In the genomic region with DNA sequence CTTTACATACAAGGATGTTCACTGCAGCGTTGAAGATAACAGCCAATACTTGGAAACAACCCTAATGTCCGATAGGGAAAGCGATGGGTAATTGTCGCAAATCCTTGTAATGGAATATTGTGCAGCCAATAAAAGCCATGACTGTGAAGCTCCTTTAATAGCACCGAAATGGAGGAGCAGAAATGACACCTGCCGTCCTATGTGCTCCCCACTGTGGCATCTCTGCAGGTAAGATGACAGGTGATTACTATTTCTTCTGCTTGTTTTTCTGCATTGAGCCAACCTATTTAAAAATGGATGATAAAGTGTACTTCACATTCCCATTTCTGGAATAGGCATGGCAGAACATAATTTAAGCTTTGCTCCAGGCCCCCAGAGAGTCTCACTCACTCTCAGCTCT, we compare ENCODE assay signal across 35 cellular contexts.
"Had no signal": no experiment of that assay in that cellular context is flagged by ENCODE, and none has a peak within 500 bp of the region (broad histone marks: within the 10 kb centered on the region; RNA-seq: fewer than 3 reads in every experiment).

No MANE protein-coding gene starts in this region.

- ATAC-seq: activated CD4-positive, alpha-beta T cell treated with anti-CD3 and anti-CD28 coated beads for 36 hours; activated CD4-positive, CD25-positive, alpha-beta regulatory T cell treated with anti-CD3 and anti-CD28 coated beads, Interleukin-2, amount 50 U/mL, for 24 hours; activated naive CD8-positive, alpha-beta T cell treated with anti-CD3 and anti-CD28 coated beads, Interleukin-2, amount 50 U/mL, for 24 hours; body of pancreas; effector memory CD8-positive, alpha-beta T cell; foreskin keratinocyte; gastrocnemius medialis; T-helper 17 cell had no signal

- H3K27me3 ChIP-seq: adrenal gland, body of pancreas had no signal

- H3K4me1 ChIP-seq: adrenal gland, body of pancreas, esophagus muscularis mucosa, foreskin keratinocyte, gastrocnemius medialis had no signal

- H3K9me3 Mint-ChIP-seq: activated B cell treated with CpG ODN at 0.5 μM for 24 hours; activated CD4-positive, alpha-beta memory T cell treated with anti-CD3 and anti-CD28 coated beads, Interleukin-2, amount 10 ng/mL, durations not matched to agents 7 days and 5 days; activated CD4-positive, alpha-beta T cell treated with anti-CD3 and anti-CD28 coated beads, Interleukin-2, amount 10 ng/mL, durations not matched to agents 7 days and 5 days; activated naive CD4-positive, alpha-beta T cell treated with anti-CD3 and anti-CD28 coated beads for 36 hours; activated naive CD8-positive, alpha-beta T cell treated with anti-CD3 and anti-CD28 coated beads for 36 hours; activated naive CD8-positive, alpha-beta T cell treated with anti-CD3 and anti-CD28 coated beads, Interleukin-2, amount 50 U/mL, for 24 hours; activated T-helper 1 cell treated with anti-CD3 and anti-CD28 coated beads, Interleukin-12 subunit alpha, Interleukin-12 subunit beta, Interleukin-2, Interleukin-4 antibody, amounts not matched to agents 30 ng/mL and 10 ng/mL and 1 ng/mL, durations not matched to agents 14 hours and 24 hours and 36 hours; activated T-helper 2 cell treated with anti-CD3 and anti-CD28 coated beads, Interferon-gamma antibody, Interleukin-2, Interleukin-4, amounts not matched to agents 10 μg/mL and 5 μg/mL and 100 μg/mL, durations not matched to agents 14 hours and 24 hours and 36 hours; effector memory CD8-positive, alpha-beta T cell; T-helper 2 cell treated with Interferon-gamma antibody and Interleukin-4, amounts not matched to agents 5 μg/mL and 100 μg/mL, for 36 hours had no signal

- H3K9me3 ChIP-seq: adrenal gland, gastrocnemius medialis had no signal

- DNase-seq: activated B cell treated with CpG ODN at 0.5 μM for 24 hours; activated CD4-positive, alpha-beta memory T cell treated with anti-CD3 and anti-CD28 coated beads, Interleukin-2, amount 10 ng/mL, durations not matched to agents 7 days and 5 days; activated CD4-positive, alpha-beta T cell treated with anti-CD3 and anti-CD28 coated beads for 36 hours; activated CD4-positive, alpha-beta T cell treated with anti-CD3 and anti-CD28 coated beads, Interleukin-2, amount 10 ng/mL, durations not matched to agents 7 days and 5 days; activated CD4-positive, alpha-beta T cell treated with anti-CD3 and anti-CD28 coated beads, Interleukin-2, amount 50 U/mL, for 4 hours; activated CD8-positive, alpha-beta memory T cell treated with anti-CD3 and anti-CD28 coated beads, Interleukin-2, amount 50 U/mL, for 4 hours; activated effector memory CD4-positive, alpha-beta T cell treated with anti-CD3 and anti-CD28 coated beads, Interleukin-2, amount 50 U/mL, for 16 hours; activated naive CD4-positive, alpha-beta T cell treated with anti-CD3 and anti-CD28 coated beads for 36 hours; activated naive CD8-positive, alpha-beta T cell treated with anti-CD3 and anti-CD28 coated beads for 36 hours; activated naive CD8-positive, alpha-beta T cell treated with anti-CD3 and anti-CD28 coated beads, Interleukin-2, amount 50 U/mL, for 24 hours; activated T-cell treated with anti-CD3 and anti-CD28 coated beads, Interleukin-2, amount 50 U/mL, for 1 hour; activated T-cell treated with anti-CD3 and anti-CD28 coated beads, Interleukin-2, amount 50 U/mL, for 48 hours; amygdala; aorta; body of pancreas; caudate nucleus; cortex of kidney; dermis blood vessel endothelial cell; effector CD4-positive, alpha-beta T cell; effector memory CD8-positive, alpha-beta T cell; erythroblast; foreskin keratinocyte; gastrocnemius medialis; glutamatergic neuron; T-helper 1 cell; T-helper 17 cell; T1000 had no signal

- H3K4me1 Mint-ChIP-seq: activated B cell treated with CpG ODN at 0.5 μM for 24 hours; activated CD4-positive, alpha-beta memory T cell treated with anti-CD3 and anti-CD28 coated beads, Interleukin-2, amount 10 ng/mL, durations not matched to agents 7 days and 5 days; activated CD4-positive, alpha-beta T cell treated with anti-CD3 and anti-CD28 coated beads for 36 hours; activated CD4-positive, alpha-beta T cell treated with anti-CD3 and anti-CD28 coated beads, Interleukin-2, amount 10 ng/mL, durations not matched to agents 7 days and 5 days; activated naive CD4-positive, alpha-beta T cell treated with anti-CD3 and anti-CD28 coated beads, Interleukin-2, amount 50 U/mL, for 24 hours; activated naive CD8-positive, alpha-beta T cell treated with anti-CD3 and anti-CD28 coated beads for 36 hours; activated naive CD8-positive, alpha-beta T cell treated with anti-CD3 and anti-CD28 coated beads, Interleukin-2, amount 50 U/mL, for 24 hours; T-helper 17 cell had no signal

- H3K36me3 ChIP-seq: adrenal gland, esophagus muscularis mucosa, gastrocnemius medialis, WERI-Rb-1 had no signal

- H3K27ac Mint-ChIP-seq: activated B cell treated with CpG ODN at 0.5 μM for 24 hours; activated CD4-positive, alpha-beta memory T cell treated with anti-CD3 and anti-CD28 coated beads, Interleukin-2, amount 10 ng/mL, durations not matched to agents 7 days and 5 days; activated CD4-positive, alpha-beta T cell treated with anti-CD3 and anti-CD28 coated beads for 36 hours; activated CD4-positive, alpha-beta T cell treated with anti-CD3 and anti-CD28 coated beads, Interleukin-2, amount 10 ng/mL, durations not matched to agents 7 days and 5 days; activated naive CD4-positive, alpha-beta T cell treated with anti-CD3 and anti-CD28 coated beads for 36 hours; activated naive CD4-positive, alpha-beta T cell treated with anti-CD3 and anti-CD28 coated beads, Interleukin-2, amount 50 U/mL, for 24 hours; activated naive CD8-positive, alpha-beta T cell treated with anti-CD3 and anti-CD28 coated beads for 36 hours; activated naive CD8-positive, alpha-beta T cell treated with anti-CD3 and anti-CD28 coated beads, Interleukin-2, amount 50 U/mL, for 24 hours; activated T-helper 1 cell treated with anti-CD3 and anti-CD28 coated beads, Interleukin-12 subunit alpha, Interleukin-12 subunit beta, Interleukin-2, Interleukin-4 antibody, amounts not matched to agents 30 ng/mL and 10 ng/mL and 1 ng/mL, durations not matched to agents 14 hours and 24 hours and 36 hours; activated T-helper 2 cell treated with anti-CD3 and anti-CD28 coated beads, Interferon-gamma antibody, Interleukin-2, Interleukin-4, amounts not matched to agents 10 μg/mL and 5 μg/mL and 100 μg/mL, durations not matched to agents 14 hours and 24 hours and 36 hours; effector memory CD8-positive, alpha-beta T cell; T-helper 17 cell; T-helper 2 cell treated with Interferon-gamma antibody and Interleukin-4, amounts not matched to agents 5 μg/mL and 100 μg/mL, for 36 hours had no signal

- H3K36me3 Mint-ChIP-seq: activated naive CD4-positive, alpha-beta T cell treated with anti-CD3 and anti-CD28 coated beads, Interleukin-2, amount 50 U/mL, for 24 hours; activated naive CD8-positive, alpha-beta T cell treated with anti-CD3 and anti-CD28 coated beads for 36 hours had no signal

- H3K27ac ChIP-seq: adrenal gland, body of pancreas, esophagus muscularis mucosa, foreskin keratinocyte, gastrocnemius medialis had no signal

- H3K4me3 ChIP-seq: adrenal gland, body of pancreas, esophagus muscularis mucosa, gastrocnemius medialis had no signal

- H3K4me3 Mint-ChIP-seq: activated B cell treated with CpG ODN at 0.5 μM for 24 hours; activated CD4-positive, alpha-beta memory T cell treated with anti-CD3 and anti-CD28 coated beads, Interleukin-2, amount 10 ng/mL, durations not matched to agents 7 days and 5 days; activated CD4-positive, alpha-beta T cell treated with anti-CD3 and anti-CD28 coated beads for 36 hours; activated CD4-positive, alpha-beta T cell treated with anti-CD3 and anti-CD28 coated beads, Interleukin-2, amount 10 ng/mL, durations not matched to agents 7 days and 5 days; activated naive CD4-positive, alpha-beta T cell treated with anti-CD3 and anti-CD28 coated beads for 36 hours; activated naive CD4-positive, alpha-beta T cell treated with anti-CD3 and anti-CD28 coated beads, Interleukin-2, amount 50 U/mL, for 24 hours; activated naive CD8-positive, alpha-beta T cell treated with anti-CD3 and anti-CD28 coated beads for 36 hours; activated naive CD8-positive, alpha-beta T cell treated with anti-CD3 and anti-CD28 coated beads, Interleukin-2, amount 50 U/mL, for 24 hours; activated T-helper 1 cell treated with anti-CD3 and anti-CD28 coated beads, Interleukin-12 subunit alpha, Interleukin-12 subunit beta, Interleukin-2, Interleukin-4 antibody, amounts not matched to agents 30 ng/mL and 10 ng/mL and 1 ng/mL, durations not matched to agents 14 hours and 24 hours and 36 hours; effector memory CD8-positive, alpha-beta T cell; T-helper 17 cell; T-helper 2 cell treated with Interferon-gamma antibody and Interleukin-4, amounts not matched to agents 5 μg/mL and 100 μg/mL, for 36 hours had no signal
